Comparison of ENCODE assay signal across 8 cellular contexts in genomic region chr6:31621320-31621939, GRCh38. TPM values are rescaled to one million over a fixed set of nuclear protein-coding genes. Genes with fewer than 3 reads are reported as not detected.
DNase-seq lines count a peak whose midpoint lies in the region; ATAC-seq and TF ChIP-seq lines count a peak whose summit lies in the region.

No MANE protein-coding gene starts in this region.

- intact Hi-C loops in lower leg skin (cut with DNase I; ENCODE audit: low total_unique reads) (no loop called here), tibial artery (cut with DNase I; ENCODE audit: low total_unique reads) (no loop called here)

- DNase-seq in activated T-cell treated with anti-CD3 and anti-CD28 coated beads, Interleukin-2, amount 50 U/mL, for 72 hours, result no peak
- DNase-seq in activated T-cell treated with anti-CD3 and anti-CD28 coated beads, Interleukin-2, amount 50 U/mL, for 1 hour, result no peak
- DNase-seq in astrocyte of the spinal cord (ENCODE audit: low read depth, low spot score), result no peak
- DNase-seq in lower leg skin (ENCODE audit: low spot score in 2 of 2), result no peak
- DNase-seq in tibial artery, result no peak
- DNase-seq in NCI-H524 (lab: John Stamatoyannopoulos, UW), result no peak
- DNase-seq in HEK293T (ENCODE audit: extremely low spot score), result no peak

- no peak for ATAC-seq in activated T-cell treated with anti-CD3 and anti-CD28 coated beads, Interleukin-2, amount 50 U/mL, for 72 hours (replicated peaks in 1 of 2)
- ATAC-seq in GM21786 (IDR thresholded peaks at IDR 0.05; ENCODE audit: unreplicated experiment), result no peak

- WGBS in lower leg skin, 2 donors, result 9% methylated on average over 15 of the region's 15 CpGs

- peak overlapping the region; percentile 98 for H3K27ac Mint-ChIP-seq in activated T-cell treated with anti-CD3 and anti-CD28 coated beads, Interleukin-2, amount 50 U/mL, for 72 hours

- peaks cover 26 to 32% (median 30%) of the 10 kb centered on the region in 3 donors for H3K36me3 ChIP-seq in tibial artery

- peak overlapping the region; percentile 90 to 91 for H3K27ac ChIP-seq in tibial artery

- no peaks in the 10 kb centered on the region for H3K9me3 Mint-ChIP-seq in activated T-cell treated with anti-CD3 and anti-CD28 coated beads, Interleukin-2, amount 50 U/mL, for 72 hours

- H3K4me3 Mint-ChIP-seq in activated T-cell treated with anti-CD3 and anti-CD28 coated beads, Interleukin-2, amount 50 U/mL, for 72 hours, result peak overlapping the region; percentile 85 to 97

- H3K27me3 Mint-ChIP-seq in activated T-cell treated with anti-CD3 and anti-CD28 coated beads, Interleukin-2, amount 50 U/mL, for 72 hours (ENCODE audit: low read depth), result no peaks in the 10 kb centered on the region

- TF ChIP-seq CTCF in astrocyte of the spinal cord (IDR thresholded peaks at IDR 0.05; ENCODE audit: low read depth, low read length) (no peak), lower leg skin (IDR thresholded peaks at IDR 0.05) (no peak), tibial artery (IDR thresholded peaks at IDR 0.05) (no peak)

- in situ Hi-C loops in astrocyte of the spinal cord (cut with HindIII; ENCODE audit: low sequenced_read_pairs), result no loop called here

- CTCF ChIA-PET in HEK293T (lab: Yijun Ruan, JAX), result interaction anchor here (1.1 kb wide), 2 partner anchors 23 to 39 kb away, joined by 3 to 4 read pairs; partner anchors contain the start of gene C6orf47

- peaks cover 18 to 39% of the 10 kb centered on the region in 2 donors for H3K36me3 Mint-ChIP-seq in activated T-cell treated with anti-CD3 and anti-CD28 coated beads, Interleukin-2, amount 50 U/mL, for 72 hours (ENCODE audit: insufficient read depth in 2 of 2)

- H3K4me3 ChIP-seq in astrocyte of the spinal cord (ENCODE audit: low read depth, low read length) (peak overlapping the region; percentile 61), lower leg skin (ENCODE audit: low read depth, poor library complexity, severe bottlenecking) (peak overlapping the region; percentile 76), tibial artery (peak overlapping the region; percentile 63 to 79)

- POLR2A ChIA-PET in HEK293T (lab: Yijun Ruan, JAX), result interaction anchor here (1.2 to 3.3 kb wide), 10 partner anchors 15 to 116 kb away, joined by 3 to 24 read pairs (median 8); partner anchors contain the start of genes ATP6V1G2, BAG6, C6orf47 and CSNK2B

- no peak for TF ChIP-seq POLR2A in lower leg skin (IDR thresholded peaks at IDR 0.05)

- no peaks in the 10 kb centered on the region for H3K9me3 ChIP-seq in tibial artery

- H3K4me1 ChIP-seq in tibial artery, result peaks cover 0 to 16% (median 7%) of the 10 kb centered on the region in 4 donors

- no peaks in the 10 kb centered on the region for H3K27me3 ChIP-seq in tibial artery

- H3K4me1 Mint-ChIP-seq in activated T-cell treated with anti-CD3 and anti-CD28 coated beads, Interleukin-2, amount 50 U/mL, for 72 hours (ENCODE audit: low read depth), result peaks cover 45% of the 10 kb centered on the region

TF ChIP-seq in HEK293T, 16 proteins besides CTCF, POLR2A, EP300 and RAD21:
- TF ChIP-seq NFRKB (IDR thresholded peaks at IDR 0.05) (no peak), PKNOX1 (IDR thresholded peaks at IDR 0.05) (no peak)
TF ChIP-seq in HEK293T: peak in this region for 0.

RNA-seq across cellular contexts. Expression of gene PRRC2A, which starts 0.9 kb away (rescaled TPM):
- 100 to 1,000 TPM; 260 to 285 TPM for total RNA-seq in activated T-cell treated with anti-CD3 and anti-CD28 coated beads, Interleukin-2, amount 50 U/mL, for 72 hours
- total RNA-seq in lower leg skin, result 100 to 1,000 TPM in 1 of 4 donors, 10 to 100 TPM in 3; 57.4 to 131 (median 73.7) TPM

RNA-seq across cellular contexts. Expression of gene AIF1, which starts 6.4 kb away (rescaled TPM):
- 10 to 100 TPM; 68.7 to 98.1 TPM for total RNA-seq in activated T-cell treated with anti-CD3 and anti-CD28 coated beads, Interleukin-2, amount 50 U/mL, for 72 hours
- 10 to 100 TPM in 1 of 4 donors, 1 to 10 TPM in 3; 4.8 to 13.7 (median 7.2) TPM for total RNA-seq in lower leg skin

RNA-seq across cellular contexts. Expression of gene NCR3, which starts 28.6 kb away (rescaled TPM):
- total RNA-seq in activated T-cell treated with anti-CD3 and anti-CD28 coated beads, Interleukin-2, amount 50 U/mL, for 72 hours, result 10 to 100 TPM; 15.0 to 24.7 TPM
- total RNA-seq in lower leg skin, result not detected

RNA-seq across cellular contexts. Expression of gene BAG6, which starts 31.0 kb away (rescaled TPM):
- 100 to 1,000 TPM; 265 to 272 TPM for total RNA-seq in activated T-cell treated with anti-CD3 and anti-CD28 coated beads, Interleukin-2, amount 50 U/mL, for 72 hours
- 100 to 1,000 TPM; 255 to 338 (median 287) TPM for total RNA-seq in lower leg skin

RNA-seq across cellular contexts. Expression of gene APOM, which starts 34.3 kb away (rescaled TPM):
- total RNA-seq in activated T-cell treated with anti-CD3 and anti-CD28 coated beads, Interleukin-2, amount 50 U/mL, for 72 hours, result 1 to 10 TPM; 5.0 to 6.0 TPM
- 1 to 10 TPM; 1.7 to 7.2 (median 2.5) TPM for total RNA-seq in lower leg skin

Comparison
In these comparisons a context has a peak if more than half of its experiments do, and no peak if none do; other contexts are left out.
1. RNA of gene AIF1, which starts 6.4 kb away (total RNA-seq): 68.7 to 98.1 TPM in activated T-cell treated with anti-CD3 and anti-CD28 coated beads, Interleukin-2, amount 50 U/mL, for 72 hours; 4.8 to 13.7 TPM in lower leg skin; every median in the first group is over 4 times any median in the second.
2. RNA of gene NCR3, which starts 28.6 kb away (total RNA-seq): 15.0 to 24.7 TPM in activated T-cell treated with anti-CD3 and anti-CD28 coated beads, Interleukin-2, amount 50 U/mL, for 72 hours; not detected in lower leg skin; every median in the first group is over 10 times any median in the second.
3. Peak in every context shown above with its lines, with median percentiles within 50 percentile points of each other: H3K4me3 ChIP-seq.